16 cellular contexts compared by ENCODE assay signal in the genomic region with DNA sequence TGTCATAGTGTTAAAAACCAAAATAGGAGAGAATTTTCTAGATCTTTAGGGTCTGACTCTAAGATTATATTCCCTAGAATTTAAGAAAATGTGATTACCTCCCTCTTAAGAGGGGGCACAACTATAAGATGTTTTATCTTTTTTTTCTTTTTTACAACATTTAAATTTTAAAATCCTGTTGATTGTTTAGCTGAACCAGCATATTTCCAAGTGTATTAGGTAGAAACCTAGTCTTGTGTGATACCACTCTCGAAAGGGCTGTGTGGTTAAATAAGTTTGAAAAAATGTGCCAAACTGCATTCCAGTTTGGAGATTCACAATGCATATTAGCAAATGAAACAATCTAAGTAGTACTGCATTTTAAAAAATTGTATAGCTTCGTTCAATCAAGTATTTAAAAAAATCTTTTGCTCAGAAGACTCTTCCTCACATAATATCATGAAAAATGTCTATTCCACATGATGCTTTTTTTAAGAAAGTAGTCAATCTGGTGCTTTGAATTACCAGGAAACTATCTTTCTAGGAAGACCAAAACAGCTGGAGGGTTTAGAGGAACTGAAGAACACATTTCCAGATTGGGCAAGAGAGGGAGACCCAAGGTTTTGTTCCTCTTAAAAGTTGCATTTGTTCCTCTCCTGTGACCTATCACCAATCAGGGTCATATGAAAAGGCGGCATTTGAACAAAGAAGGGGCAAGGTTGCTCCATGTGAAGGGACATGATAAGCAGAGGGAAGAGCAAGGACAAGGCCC.
DNase-seq lines count a peak whose midpoint lies in the region; ATAC-seq and TF ChIP-seq lines count a peak whose summit lies in the region.
"Had no signal": no experiment of that assay in that cellular context is flagged by ENCODE, and none has a peak within 500 bp of the region (broad histone marks: within the 10 kb centered on the region; RNA-seq: fewer than 3 reads in every experiment).

No MANE protein-coding gene starts in this region.

- no peaks in the 10 kb centered on the region for H3K27me3 ChIP-seq in Peyer's patch
- H3K27me3 ChIP-seq: hepatocyte had no signal

- no peak for TF ChIP-seq POLR2A in Peyer's patch (IDR thresholded peaks at IDR 0.05)

- H3K27ac Mint-ChIP-seq in HFFc6: no peak overlapping the region
- H3K27ac Mint-ChIP-seq: CD4-positive, CD25-positive, alpha-beta regulatory T cell; naive thymus-derived CD8-positive, alpha-beta T cell had no signal

- H3K4me1 ChIP-seq in Peyer's patch: peaks cover 0 to 12% (median 0%) of the 10 kb centered on the region in 4 donors

- DNase-seq in CD1c-positive myeloid dendritic cell (ENCODE audit: extremely low spot score): peak; percentile 91
- DNase-seq in HFFc6: peak; percentile 16
- peak; percentile 80 for DNase-seq in SKM-1 treated with dmso at 0.1 percent for 144 hours (lab: John Stamatoyannopoulos, UW; ENCODE audit: unreplicated experiment)
- DNase-seq in kidney tubule cell (ENCODE audit: low spot score): peak; percentile 28
- no peak for DNase-seq in HuH-7 (ENCODE audit: low spot score)
- no peak for DNase-seq in Peyer's patch
- DNase-seq: anterior cingulate cortex; dermis blood vessel endothelial cell; naive thymus-derived CD8-positive, alpha-beta T cell; NCI-H1694; NCI-H510A treated with DMSO at 0.1 percent for 48 hours; stimulated activated CD4-positive, alpha-beta T cell treated with anti-CD3 and anti-CD28 coated beads, Interleukin-4, amount 100 ng/mL, for 1 hour had no signal

- no peaks in the 10 kb centered on the region; the same call in none of the 2 replicates for H3K27me3 Mint-ChIP-seq in HFFc6 (ENCODE audit: insufficient read depth)
- H3K27me3 Mint-ChIP-seq: CD4-positive, CD25-positive, alpha-beta regulatory T cell; naive thymus-derived CD8-positive, alpha-beta T cell had no signal

- no peak overlapping the region for H3K4me3 Mint-ChIP-seq in HFFc6
- H3K4me3 Mint-ChIP-seq: CD4-positive, CD25-positive, alpha-beta regulatory T cell; naive thymus-derived CD8-positive, alpha-beta T cell had no signal

- no peaks in the 10 kb centered on the region for H3K36me3 ChIP-seq in Peyer's patch

- peaks cover 15% of the 10 kb centered on the region; the same call in 1 of the 2 replicates for H3K4me1 Mint-ChIP-seq in HFFc6 (ENCODE audit: low read depth)

- H3K9me3 ChIP-seq in Peyer's patch: no peaks in the 10 kb centered on the region

- no peak overlapping the region for H3K4me3 ChIP-seq in Peyer's patch
- H3K4me3 ChIP-seq: hepatocyte had no signal

- TF ChIP-seq CTCF in HFFc6 (IDR thresholded peaks at IDR 0.05) (no peak), Peyer's patch (IDR thresholded peaks at IDR 0.05) (no peak)

- no peaks in the 10 kb centered on the region for H3K36me3 Mint-ChIP-seq in HFFc6 (ENCODE audit: low read depth)
- H3K36me3 Mint-ChIP-seq: CD4-positive, CD25-positive, alpha-beta regulatory T cell had no signal

- no peak overlapping the region for H3K27ac ChIP-seq in Peyer's patch
- H3K27ac ChIP-seq: hepatocyte had no signal

- no peaks in the 10 kb centered on the region for H3K9me3 Mint-ChIP-seq in HFFc6
- H3K9me3 Mint-ChIP-seq: naive thymus-derived CD8-positive, alpha-beta T cell had no signal

- ATAC-seq in GM19452 (IDR thresholded peaks at IDR 0.05; ENCODE audit: unreplicated experiment): no peak
- ATAC-seq: left lobe of liver; naive thymus-derived CD8-positive, alpha-beta T cell had no signal

Comparison
In these comparisons a context has a peak if more than half of its experiments do, and no peak if none do; other contexts are left out.
1. DNase-seq: peak in CD1c-positive myeloid dendritic cell (single experiment), HFFc6 (single experiment), SKM-1 treated with dmso at 0.1 percent for 144 hours (single experiment) and kidney tubule cell (single experiment); none in HuH-7 (single experiment) and Peyer's patch (0 of 3).